In the genomic region with DNA sequence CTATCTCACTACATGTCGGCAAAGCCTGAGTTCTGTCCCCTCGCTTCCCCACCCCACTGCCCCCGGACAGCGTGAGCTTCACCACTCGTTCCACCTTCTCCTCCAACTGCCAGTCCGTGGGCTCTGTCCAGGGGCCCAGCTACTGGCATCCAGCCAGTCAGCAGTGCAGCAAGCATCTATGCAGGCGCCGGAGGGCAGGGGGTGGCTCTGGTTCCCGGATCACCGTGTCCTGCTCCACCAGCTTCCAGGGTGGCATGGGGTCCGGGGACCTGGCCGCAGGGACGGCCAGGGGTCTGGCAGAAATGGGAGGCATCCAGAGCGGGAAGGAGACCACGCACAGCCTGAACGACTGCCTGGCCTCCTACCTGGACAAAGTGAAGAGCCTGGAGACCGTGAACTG, we compare ENCODE assay signal across 5 cellular contexts. TPM values are rescaled to one million over a fixed set of nuclear protein-coding genes. Genes with fewer than 3 reads are reported as not detected.
"Had no signal": no experiment of that assay in that cellular context is flagged by ENCODE, and none has a peak within 500 bp of the region (broad histone marks: within the 10 kb centered on the region; RNA-seq: fewer than 3 reads in every experiment).

No MANE protein-coding gene starts in this region.

- ATAC-seq: GM23338, K562 had no signal

- H3K4me2 ChIP-seq: GM23338 had no signal

- DNase-seq: H9, HCEC 1CT, IMR-90 had no signal

- H2AFZ ChIP-seq: GM23338 had no signal

- H3K27ac Mint-ChIP-seq: GM23338, H9 had no signal

- H3K4me3 Mint-ChIP-seq: GM23338, H9 had no signal

- H3K4me3 ChIP-seq: GM23338, K562 had no signal

- H3K4me1 Mint-ChIP-seq: GM23338, H9 had no signal

RNA-seq across cellular contexts. Expression of gene CMTM8, which starts 20.4 kb away (rescaled TPM):
- total RNA-seq: IMR-90, K562 had no signal
- polyA plus RNA-seq: K562 had no signal
